ENCODE assay signal across 10 cellular contexts in genomic region chr19:3554254-3555083, GRCh38. TPM values are rescaled to one million over a fixed set of nuclear protein-coding genes. Genes with fewer than 3 reads are reported as not detected.
DNase-seq lines count a peak whose midpoint lies in the region; ATAC-seq and TF ChIP-seq lines count a peak whose summit lies in the region.
"Had no signal": no experiment of that assay in that cellular context is flagged by ENCODE, and none has a peak within 500 bp of the region (broad histone marks: within the 10 kb centered on the region; RNA-seq: fewer than 3 reads in every experiment).

No MANE protein-coding gene starts in this region.

- no peak overlapping the region for H4K12ac ChIP-seq in trophoblast cell (ENCODE audit: low read depth, low read length)

- peak overlapping the region; percentile 87 for H3K27ac ChIP-seq in RWPE1
- no peak overlapping the region for H3K27ac ChIP-seq in trophoblast cell (ENCODE audit: low read depth, low read length)
- H3K27ac ChIP-seq: ovary had no signal

- H3K4ac ChIP-seq in trophoblast cell (ENCODE audit: low read depth, low read length): no peak overlapping the region

- peaks cover 17 to 20% of the 10 kb centered on the region in 2 experiments for H3K36me3 ChIP-seq in trophoblast cell (ENCODE audit: control insufficient read depth in 1 of 2, insufficient read depth in 2 of 2, low read length in 2 of 2)
- H3K36me3 ChIP-seq: ovary had no signal

- H3K4me3 ChIP-seq in GM08714 (ENCODE audit: low read length) (peak overlapping the region; percentile 10; the same call in 1 of the 2 replicates), trophoblast cell (ENCODE audit: low read depth, low read length) (no peak overlapping the region)
- H3K4me3 ChIP-seq: ovary had no signal

- H3K4me2 ChIP-seq in trophoblast cell (ENCODE audit: low read length): no peak overlapping the region

- POLR2A ChIA-PET in RWPE1 (lab: Yijun Ruan, JAX; ENCODE audit: low non-redundant PET): interaction anchor here (0.7 kb wide), 2 partner anchors 19 to 295 kb away, joined by 3 to 5 read pairs; no protein-coding TSS in a partner anchor

- H4K8ac ChIP-seq in trophoblast cell (ENCODE audit: low read depth, low read length): peak overlapping the region; percentile 69

- H3K27me3 ChIP-seq in trophoblast cell (ENCODE audit: insufficient read depth, low read length): no peaks in the 10 kb centered on the region
- H3K27me3 ChIP-seq: ovary had no signal

- peak overlapping the region; percentile 33 for H4K91ac ChIP-seq in trophoblast cell (ENCODE audit: low read depth, low read length)

- DNase-seq in RWPE1 (ENCODE audit: low spot score): no peak
- DNase-seq in central memory CD4-positive, alpha-beta T cell: peak; percentile 78
- DNase-seq in trophoblast cell: no peak
- DNase-seq in activated CD4-positive, CD25-positive, alpha-beta regulatory T cell (lab: John Stamatoyannopoulos, UW): no peak
- DNase-seq in NCI-H1092 (lab: John Stamatoyannopoulos, UW): no peak
- DNase-seq in stimulated activated CD4-positive, alpha-beta T cell treated with anti-CD3 and anti-CD28 coated beads, Interleukin-1b, Interleukin-23, amount 100 ng/mL, for 48 hours: no peak
- DNase-seq: NCI-H1417 treated with DMSO at 0.1 percent for 48 hours had no signal

- no peak for ATAC-seq in HG03378 (IDR thresholded peaks at IDR 0.05; ENCODE audit: unreplicated experiment)

- peak overlapping the region; percentile 28 for H3K14ac ChIP-seq in trophoblast cell (ENCODE audit: low read length)

- peaks cover 22 to 26% of the 10 kb centered on the region in 2 experiments for H3K4me1 ChIP-seq in trophoblast cell (ENCODE audit: control insufficient read depth in 1 of 2, insufficient read depth in 2 of 2, low read length in 2 of 2)

- H3K79me2 ChIP-seq in trophoblast cell (ENCODE audit: control insufficient read depth, insufficient read depth, low read length, poor library complexity): peaks cover 28% of the 10 kb centered on the region

- no peak for TF ChIP-seq CTCF in RWPE1 (conservative IDR thresholded peaks at IDR 0.05; ENCODE audit: low read depth)

- no peak overlapping the region for H3K9ac ChIP-seq in trophoblast cell (ENCODE audit: low read length)

- H2BK12ac ChIP-seq in trophoblast cell (ENCODE audit: low read length): no peak overlapping the region

- H2AK5ac ChIP-seq in trophoblast cell (ENCODE audit: low read length): peak overlapping the region; percentile 36

- CTCF ChIA-PET in RWPE1 (lab: Yijun Ruan, JAX): interaction anchor here (2.7 kb wide), 1 partner anchor 9 kb away, joined by 9 read pairs; no protein-coding TSS in a partner anchor

- H3K23ac ChIP-seq in trophoblast cell (ENCODE audit: low read length): no peak overlapping the region

- H3K9me3 ChIP-seq in trophoblast cell (ENCODE audit: insufficient read depth, low read depth, low read length): no peaks in the 10 kb centered on the region
- H3K9me3 ChIP-seq: ovary had no signal

- no CpG with 5 or more reads among the region's 21 CpGs for WGBS in trophoblast cell (ENCODE audit: extremely low coverage, insufficient coverage, insufficient read length)

- no peak overlapping the region for H2BK120ac ChIP-seq in trophoblast cell (ENCODE audit: insufficient read depth, low read length, poor library complexity)

- H3K79me1 ChIP-seq in trophoblast cell (ENCODE audit: low read length): peaks cover 21% of the 10 kb centered on the region

- H3K18ac ChIP-seq in trophoblast cell (ENCODE audit: low read length): peak overlapping the region; percentile 27

- no peak overlapping the region for H2AFZ ChIP-seq in trophoblast cell (ENCODE audit: insufficient read depth, low read length, poor library complexity)

- peak overlapping the region; percentile 24 for H2BK5ac ChIP-seq in trophoblast cell (ENCODE audit: low read depth, low read length, poor library complexity)

RNA-seq across cellular contexts. Expression of gene MFSD12, which starts 2.9 kb away (rescaled TPM):
- 264 and 290 TPM in 2 replicates for polyA plus RNA-seq in trophoblast cell (2013)

RNA-seq across cellular contexts. Expression of gene TEKTIP1, which starts 15.5 kb away (rescaled TPM):
- polyA plus RNA-seq in trophoblast cell (2013): 0.21 TPM in 1 of 2 replicates, not detected in the other

RNA-seq across cellular contexts. Expression of gene HMG20B, which starts 18.3 kb away (rescaled TPM):
- polyA plus RNA-seq in trophoblast cell (2013): 165 and 170 TPM in 2 replicates

RNA-seq across cellular contexts. Expression of gene GIPC3, which starts 30.8 kb away (rescaled TPM):
- 0.68 and 0.89 TPM in 2 replicates for polyA plus RNA-seq in trophoblast cell (2013)

RNA-seq across cellular contexts. Expression of gene FZR1, which starts 48.4 kb away (rescaled TPM):
- 47.0 and 52.8 TPM in 2 replicates for polyA plus RNA-seq in trophoblast cell (2013)
